Comparison of ENCODE assay signal across 14 cellular contexts in the genomic region with DNA sequence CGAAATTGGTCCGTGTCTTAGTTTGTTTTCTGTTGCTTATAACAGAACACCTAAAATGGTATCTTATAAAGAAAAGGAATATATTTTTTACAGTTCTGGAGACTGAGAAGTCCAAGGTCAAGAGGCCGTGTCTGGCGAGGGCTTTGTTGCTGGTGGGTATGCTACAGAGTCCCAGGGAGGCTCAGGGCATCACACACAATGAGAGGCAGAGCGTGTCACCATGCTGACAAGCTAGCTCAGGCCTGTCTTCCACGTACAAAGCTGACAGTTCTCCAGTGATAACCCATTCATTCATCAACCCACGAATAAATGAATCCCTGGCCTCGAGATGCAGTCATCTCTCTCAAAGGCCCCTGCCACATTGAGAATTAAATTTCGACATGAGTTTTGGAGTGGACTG. TPM values are rescaled to one million over a fixed set of nuclear protein-coding genes. Genes with fewer than 3 reads are reported as not detected.
DNase-seq lines count a peak whose midpoint lies in the region; FAIRE-seq and TF ChIP-seq lines count a peak whose summit lies in the region.
"Had no signal": no experiment of that assay in that cellular context is flagged by ENCODE, and none has a peak within 500 bp of the region (broad histone marks: within the 10 kb centered on the region; RNA-seq: fewer than 3 reads in every experiment).

No MANE protein-coding gene starts in this region.

- no peaks in the 10 kb centered on the region for H3K36me3 ChIP-seq in astrocyte (ENCODE audit: insufficient read depth, low read length)

- no peaks in the 10 kb centered on the region for H3K27me3 Mint-ChIP-seq in activated CD4-positive, alpha-beta memory T cell treated with anti-CD3 and anti-CD28 coated beads for 36 hours
- no peaks in the 10 kb centered on the region for H3K27me3 Mint-ChIP-seq in activated CD4-positive, alpha-beta memory T cell treated with anti-CD3 and anti-CD28 coated beads, Interleukin-2, amount 10 ng/mL, durations not matched to agents 7 days and 5 days
- H3K27me3 Mint-ChIP-seq in HFFc6 (ENCODE audit: insufficient read depth) = no peaks in the 10 kb centered on the region
- H3K27me3 Mint-ChIP-seq in astrocyte (ENCODE audit: low read depth, unreplicated experiment) = no peaks in the 10 kb centered on the region
- no peaks in the 10 kb centered on the region for H3K27me3 Mint-ChIP-seq in osteocyte (ENCODE audit: unreplicated experiment)

- POLR2A ChIA-PET in activated CD4-positive, alpha-beta memory T cell treated with anti-CD3 and anti-CD28 coated beads for 36 hours (lab: Charles Lee) = interaction anchor here (1.4 to 1.5 kb wide), 2 partner anchors 49 to 57 kb away, joined by 4 to 11 read pairs; no protein-coding TSS in a partner anchor
- POLR2A ChIA-PET in activated CD4-positive, alpha-beta memory T cell treated with anti-CD3 and anti-CD28 coated beads, Interleukin-2, amount 10 ng/mL, durations not matched to agents 7 days and 5 days (lab: Charles Lee) = no interaction called here

- no peaks in the 10 kb centered on the region for H3K9me3 ChIP-seq in astrocyte (ENCODE audit: insufficient read depth, low read depth, low read length)
- H3K9me3 ChIP-seq: vagina had no signal

- TF ChIP-seq CTCF in HFFc6 (IDR thresholded peaks at IDR 0.05) (no peak), astrocyte (IDR thresholded peaks at IDR 0.05; ENCODE audit: insufficient read depth, low read depth, low read length) (no peak), osteocyte (IDR thresholded peaks at IDR 0.05) (no peak)

- peaks cover 15% of the 10 kb centered on the region for H3K4me1 ChIP-seq in astrocyte (ENCODE audit: insufficient read depth, low read length)

- no peaks in the 10 kb centered on the region for H3K79me2 ChIP-seq in astrocyte (ENCODE audit: insufficient read depth, low read length)

- no peaks in the 10 kb centered on the region for H4K20me1 ChIP-seq in astrocyte (ENCODE audit: insufficient read depth, low read length)

- peak overlapping the region; percentile 8 for H3K27ac Mint-ChIP-seq in activated CD4-positive, alpha-beta memory T cell treated with anti-CD3 and anti-CD28 coated beads for 36 hours
- H3K27ac Mint-ChIP-seq in activated CD4-positive, alpha-beta memory T cell treated with anti-CD3 and anti-CD28 coated beads, Interleukin-2, amount 10 ng/mL, durations not matched to agents 7 days and 5 days = no peak overlapping the region
- H3K27ac Mint-ChIP-seq in HFFc6 (peak overlapping the region; percentile 73), astrocyte (ENCODE audit: unreplicated experiment) (peak overlapping the region; percentile 88), osteocyte (ENCODE audit: unreplicated experiment) (peak overlapping the region; percentile 68)

- FAIRE-seq in astrocyte (lab: Jason Lieb, UNC) = no peak

- H3K9me3 Mint-ChIP-seq in activated CD4-positive, alpha-beta memory T cell treated with anti-CD3 and anti-CD28 coated beads for 36 hours = no peaks in the 10 kb centered on the region
- no peaks in the 10 kb centered on the region for H3K9me3 Mint-ChIP-seq in activated CD4-positive, alpha-beta memory T cell treated with anti-CD3 and anti-CD28 coated beads, Interleukin-2, amount 10 ng/mL, durations not matched to agents 7 days and 5 days
- no peaks in the 10 kb centered on the region for H3K9me3 Mint-ChIP-seq in HFFc6
- no peaks in the 10 kb centered on the region for H3K9me3 Mint-ChIP-seq in astrocyte (ENCODE audit: unreplicated experiment)
- H3K9me3 Mint-ChIP-seq in osteocyte (ENCODE audit: unreplicated experiment) = no peaks in the 10 kb centered on the region

- no peak overlapping the region for H3K4me3 ChIP-seq in astrocyte (ENCODE audit: insufficient read depth, low read depth, low read length)
- H3K4me3 ChIP-seq: vagina had no signal

- CTCF ChIA-PET in activated CD4-positive, alpha-beta memory T cell treated with anti-CD3 and anti-CD28 coated beads for 36 hours (lab: Charles Lee) = interaction anchor here (1.0 kb wide), 1 partner anchor 50 kb away, joined by 3 read pairs; no protein-coding TSS in a partner anchor
- CTCF ChIA-PET in activated CD4-positive, alpha-beta memory T cell treated with anti-CD3 and anti-CD28 coated beads, Interleukin-2, amount 10 ng/mL, durations not matched to agents 7 days and 5 days (lab: Charles Lee) = no interaction called here

- peak overlapping the region; percentile 64 for H3K27ac ChIP-seq in astrocyte (ENCODE audit: low read depth, low read length)
- H3K27ac ChIP-seq: vagina had no signal

- H2AFZ ChIP-seq in astrocyte (ENCODE audit: low read depth, low read length) = peak overlapping the region; percentile 1

- H3K4me1 Mint-ChIP-seq in activated CD4-positive, alpha-beta memory T cell treated with anti-CD3 and anti-CD28 coated beads for 36 hours (ENCODE audit: low read depth) = peaks cover 16% of the 10 kb centered on the region
- peaks cover 11% of the 10 kb centered on the region for H3K4me1 Mint-ChIP-seq in activated CD4-positive, alpha-beta memory T cell treated with anti-CD3 and anti-CD28 coated beads, Interleukin-2, amount 10 ng/mL, durations not matched to agents 7 days and 5 days
- peaks cover 13% of the 10 kb centered on the region for H3K4me1 Mint-ChIP-seq in HFFc6 (ENCODE audit: low read depth)
- peaks cover 17% of the 10 kb centered on the region for H3K4me1 Mint-ChIP-seq in astrocyte (ENCODE audit: low read depth, unreplicated experiment)
- H3K4me1 Mint-ChIP-seq in osteocyte (ENCODE audit: unreplicated experiment) = peaks cover 17% of the 10 kb centered on the region

- intact Hi-C loops in activated CD4-positive, alpha-beta memory T cell treated with anti-CD3 and anti-CD28 coated beads for 36 hours (cut with micrococcal nuclease) = loop anchor here (1.0 to 2.0 kb wide), 5 partner anchors 50 to 170 kb away; no protein-coding TSS in a partner anchor

- no peaks in the 10 kb centered on the region for H3K36me3 Mint-ChIP-seq in activated CD4-positive, alpha-beta memory T cell treated with anti-CD3 and anti-CD28 coated beads for 36 hours
- H3K36me3 Mint-ChIP-seq in activated CD4-positive, alpha-beta memory T cell treated with anti-CD3 and anti-CD28 coated beads, Interleukin-2, amount 10 ng/mL, durations not matched to agents 7 days and 5 days (ENCODE audit: low read depth) = peaks cover 5% of the 10 kb centered on the region
- peaks cover 4% of the 10 kb centered on the region; the same call in 1 of the 2 replicates for H3K36me3 Mint-ChIP-seq in HFFc6 (ENCODE audit: low read depth)
- peaks cover 5% of the 10 kb centered on the region for H3K36me3 Mint-ChIP-seq in astrocyte (ENCODE audit: low read depth, unreplicated experiment)
- H3K36me3 Mint-ChIP-seq in osteocyte (ENCODE audit: unreplicated experiment) = peaks cover 15% of the 10 kb centered on the region

- no peaks in the 10 kb centered on the region for H3K27me3 ChIP-seq in astrocyte (ENCODE audit: insufficient read depth, low read length)
- H3K27me3 ChIP-seq: vagina had no signal

- peak overlapping the region; percentile 45 for H3K4me2 ChIP-seq in astrocyte (ENCODE audit: low read length)

- DNase-seq in activated CD4-positive, alpha-beta memory T cell treated with anti-CD3 and anti-CD28 coated beads for 36 hours = peak; percentile 13
- DNase-seq in activated CD4-positive, alpha-beta memory T cell treated with anti-CD3 and anti-CD28 coated beads, Interleukin-2, amount 10 ng/mL, durations not matched to agents 7 days and 5 days = no peak
- no peak for DNase-seq in HFFc6
- no peak for DNase-seq in astrocyte (ENCODE audit: low read depth)
- DNase-seq in osteocyte (ENCODE audit: extremely low spot score, unreplicated experiment) = no peak
- DNase-seq in NCI-H774 (lab: John Stamatoyannopoulos, UW) = no peak
- no peak for DNase-seq in NCI-H1694 treated with DMSO at 0.1 percent for 48 hours (lab: John Stamatoyannopoulos, UW)
- no peak for DNase-seq in NCI-H1930 (lab: John Stamatoyannopoulos, UW)
- DNase-seq: activated CD4-positive, CD25-positive, alpha-beta regulatory T cell; GOT3; NCI-H1417; NCI-H510A treated with DMSO at 0.1 percent for 48 hours; stimulated activated naive CD4-positive, alpha-beta T cell had no signal

- no peak overlapping the region for H3K9ac ChIP-seq in astrocyte (ENCODE audit: low read length)

- H3K4me3 Mint-ChIP-seq in activated CD4-positive, alpha-beta memory T cell treated with anti-CD3 and anti-CD28 coated beads for 36 hours = no peak overlapping the region
- H3K4me3 Mint-ChIP-seq in activated CD4-positive, alpha-beta memory T cell treated with anti-CD3 and anti-CD28 coated beads, Interleukin-2, amount 10 ng/mL, durations not matched to agents 7 days and 5 days = no peak overlapping the region
- no peak overlapping the region for H3K4me3 Mint-ChIP-seq in HFFc6
- no peak overlapping the region for H3K4me3 Mint-ChIP-seq in astrocyte (ENCODE audit: unreplicated experiment)
- no peak overlapping the region for H3K4me3 Mint-ChIP-seq in osteocyte (ENCODE audit: unreplicated experiment)

RNA-seq across cellular contexts. Expression of gene AEBP2, which starts 56.7 kb away (rescaled TPM):
- total RNA-seq in activated CD4-positive, alpha-beta memory T cell treated with anti-CD3 and anti-CD28 coated beads for 36 hours = 10 to 100 TPM; 44.7 to 45.0 TPM
- 10 to 100 TPM; 48.8 to 50.6 TPM for total RNA-seq in activated CD4-positive, alpha-beta memory T cell treated with anti-CD3 and anti-CD28 coated beads, Interleukin-2, amount 10 ng/mL, durations not matched to agents 7 days and 5 days
- 10 to 100 TPM; 36.8 to 43.4 (median 39.1) TPM for total RNA-seq in HFFc6 (2021; fragmentation: NEBNext Ultra II Directional; extraction: Animal tissue kit (Norgen Biotek cat#: 25700))
- 39.8 and 41.7 TPM in 2 replicates for total RNA-seq in astrocyte
- total RNA-seq in osteocyte = 33.5 and 35.8 TPM in 2 replicates
